Comparison of ENCODE assay signal across 8 cellular contexts in genomic region chr20:23200914-23201313, GRCh38.
DNase-seq lines count a peak whose midpoint lies in the region; TF ChIP-seq lines count a peak whose summit lies in the region.

No MANE protein-coding gene starts in this region.

- POLR2A ChIA-PET in HEK293T (lab: Yijun Ruan, JAX) = interaction anchor here (1.5 to 2.0 kb wide), 2 partner anchors 149 to 150 kb away, joined by 5 to 11 read pairs; partner anchors contain the start of gene THBD
- POLR2A ChIA-PET in SK-N-SH (lab: Yijun Ruan, JAX) = no interaction called here

- TF ChIP-seq CTCF in AG09319 (IDR thresholded peaks at IDR 0.05; ENCODE audit: low read depth, low read length) = peak; percentile 16
- peak; percentile 51 for TF ChIP-seq CTCF in SK-N-SH (IDR thresholded peaks at IDR 0.05)

- 13% methylated on average over 6 of the region's 6 CpGs for WGBS in SK-N-SH (ENCODE audit: low lambda C conversion rate)
- WGBS in iPS DF 6.9 (ENCODE audit: insufficient coverage, insufficient read length) = no CpG with 5 or more reads among the region's 6 CpGs

- CTCF ChIA-PET in HEK293T (lab: Yijun Ruan, JAX) = interaction anchor here (0.7 to 1.4 kb wide), 5 partner anchors 48 to 511 kb away, joined by 3 to 6 read pairs (median 4); no protein-coding TSS in a partner anchor
- CTCF ChIA-PET in SK-N-SH (lab: Yijun Ruan, JAX) = interaction anchor here (1.5 to 2.4 kb wide), 2 partner anchors 34 to 509 kb away, joined by 3 to 10 read pairs; no protein-coding TSS in a partner anchor

- H3K9me3 Mint-ChIP-seq in activated T-helper 1 cell treated with anti-CD3 and anti-CD28 coated beads, Interleukin-12 subunit alpha, Interleukin-12 subunit beta, Interleukin-2, Interleukin-4 antibody, amounts not matched to agents 30 ng/mL and 10 ng/mL and 1 ng/mL, durations not matched to agents 14 hours and 24 hours and 36 hours = no peaks in the 10 kb centered on the region

- H3K36me3 Mint-ChIP-seq in activated T-helper 1 cell treated with anti-CD3 and anti-CD28 coated beads, Interleukin-12 subunit alpha, Interleukin-12 subunit beta, Interleukin-2, Interleukin-4 antibody, amounts not matched to agents 30 ng/mL and 10 ng/mL and 1 ng/mL, durations not matched to agents 14 hours and 24 hours and 36 hours (ENCODE audit: low read depth) = no peaks in the 10 kb centered on the region

- no peak for TF ChIP-seq EP300 in SK-N-SH (IDR thresholded peaks at IDR 0.05; ENCODE audit: borderline replicate concordance in 1 of 2, low read depth in 1 of 2, low read length in 1 of 2)

- peaks cover 80% of the 10 kb centered on the region for H3K27me3 ChIP-seq in SK-N-SH (ENCODE audit: insufficient read depth)
- no peaks in the 10 kb centered on the region for H3K27me3 ChIP-seq in iPS DF 6.9 (ENCODE audit: control insufficient read depth, insufficient read depth, low read length)

- H3K27ac ChIP-seq in SK-N-SH (ENCODE audit: low read depth in 2 of 2, low read length in 1 of 2) = no peak overlapping the region
- no peak overlapping the region for H3K27ac ChIP-seq in iPS DF 6.9 (ENCODE audit: low read length)

- H3K4me3 ChIP-seq in SK-N-SH (ENCODE audit: low read depth in 2 of 2, low read length in 1 of 2) (no peak overlapping the region), iPS DF 6.9 (ENCODE audit: low read length) (no peak overlapping the region)

- H3K27ac Mint-ChIP-seq in activated T-helper 1 cell treated with anti-CD3 and anti-CD28 coated beads, Interleukin-12 subunit alpha, Interleukin-12 subunit beta, Interleukin-2, Interleukin-4 antibody, amounts not matched to agents 30 ng/mL and 10 ng/mL and 1 ng/mL, durations not matched to agents 14 hours and 24 hours and 36 hours = no peak overlapping the region

- peaks cover 10% of the 10 kb centered on the region for H3K27me3 Mint-ChIP-seq in activated T-helper 1 cell treated with anti-CD3 and anti-CD28 coated beads, Interleukin-12 subunit alpha, Interleukin-12 subunit beta, Interleukin-2, Interleukin-4 antibody, amounts not matched to agents 30 ng/mL and 10 ng/mL and 1 ng/mL, durations not matched to agents 14 hours and 24 hours and 36 hours (ENCODE audit: insufficient read depth)

- no peaks in the 10 kb centered on the region for H3K4me1 ChIP-seq in SK-N-SH (ENCODE audit: control insufficient read depth in 1 of 2, insufficient read depth in 2 of 2, low read depth in 1 of 2, low read length in 1 of 2)
- H3K4me1 ChIP-seq in iPS DF 6.9 (ENCODE audit: control insufficient read depth, insufficient read depth, low read length) = peaks cover 1% of the 10 kb centered on the region; the same call in 1 of the 2 replicates

- H3K4me1 Mint-ChIP-seq in activated T-helper 1 cell treated with anti-CD3 and anti-CD28 coated beads, Interleukin-12 subunit alpha, Interleukin-12 subunit beta, Interleukin-2, Interleukin-4 antibody, amounts not matched to agents 30 ng/mL and 10 ng/mL and 1 ng/mL, durations not matched to agents 14 hours and 24 hours and 36 hours (ENCODE audit: low read depth) = no peaks in the 10 kb centered on the region

- H3K36me3 ChIP-seq in SK-N-SH (replicated peaks in 1 of 2; ENCODE audit: control insufficient read depth in 1 of 2, insufficient read depth in 2 of 2, low read length in 1 of 2) = no peaks in the 10 kb centered on the region
- H3K36me3 ChIP-seq in iPS DF 6.9 (ENCODE audit: control insufficient read depth, insufficient read depth, low read length) = no peaks in the 10 kb centered on the region

- no peaks in the 10 kb centered on the region for H4K20me1 ChIP-seq in SK-N-SH (ENCODE audit: insufficient read depth)

- no peak overlapping the region for H3K9ac ChIP-seq in SK-N-SH

- no peaks in the 10 kb centered on the region for H3F3A ChIP-seq in SK-N-SH (replicated peaks; ENCODE audit: insufficient read depth)

- H3K9me2 ChIP-seq in SK-N-SH = no peaks in the 10 kb centered on the region

- TF ChIP-seq RAD21 in SK-N-SH (IDR thresholded peaks at IDR 0.05; ENCODE audit: low read length) = peak; percentile 46

- no peaks in the 10 kb centered on the region for H3K79me2 ChIP-seq in SK-N-SH (ENCODE audit: insufficient read depth)

- DNase-seq in AG09319 (ENCODE audit: extremely low read depth, low read depth) (no peak), HEK293T (ENCODE audit: extremely low spot score) (peak; percentile 41), SK-N-SH (peak; percentile 16), iPS DF 6.9 (ENCODE audit: low read depth, low spot score) (peak; percentile 43), germinal center (ENCODE audit: low spot score) (no peak)
- no peak for DNase-seq in activated T-cell treated with anti-CD3 and anti-CD28 coated beads, Interleukin-2, amount 50 U/mL, for 1 hour
- DNase-seq in activated T-helper 1 cell treated with anti-CD3 and anti-CD28 coated beads, Interleukin-12 subunit alpha, Interleukin-12 subunit beta, Interleukin-2, Interleukin-4 antibody, amounts not matched to agents 30 ng/mL and 10 ng/mL and 1 ng/mL, durations not matched to agents 14 hours and 24 hours and 36 hours (ENCODE audit: low spot score) = no peak
- DNase-seq in stimulated activated CD4-positive, alpha-beta T cell treated with anti-CD3 and anti-CD28 coated beads, Interleukin-4, amount 100 ng/mL, for 1 hour = no peak

- no peak overlapping the region for H3K4me3 Mint-ChIP-seq in activated T-helper 1 cell treated with anti-CD3 and anti-CD28 coated beads, Interleukin-12 subunit alpha, Interleukin-12 subunit beta, Interleukin-2, Interleukin-4 antibody, amounts not matched to agents 30 ng/mL and 10 ng/mL and 1 ng/mL, durations not matched to agents 14 hours and 24 hours and 36 hours

- H3K9me3 ChIP-seq in SK-N-SH (no peaks in the 10 kb centered on the region), iPS DF 6.9 (ENCODE audit: control insufficient read depth, insufficient read depth, low read length) (no peaks in the 10 kb centered on the region)

- no peak overlapping the region for H3K4me2 ChIP-seq in SK-N-SH

- intact Hi-C loops in activated T-helper 1 cell treated with anti-CD3 and anti-CD28 coated beads, Interleukin-12 subunit alpha, Interleukin-12 subunit beta, Interleukin-2, Interleukin-4 antibody, amounts not matched to agents 30 ng/mL and 10 ng/mL and 1 ng/mL, durations not matched to agents 14 hours and 24 hours and 36 hours (cut with micrococcal nuclease) = no loop called here

- H2AFZ ChIP-seq in SK-N-SH (ENCODE audit: low read depth) = no peak overlapping the region

TF ChIP-seq in HEK293T, 16 proteins besides CTCF, POLR2A, EP300 and RAD21:
- no peak for TF ChIP-seq SUZ12 (IDR thresholded peaks at IDR 0.05)
- TF ChIP-seq ZNF384 (IDR thresholded peaks at IDR 0.05) = no peak
- no peak for TF ChIP-seq TARDBP (IDR thresholded peaks at IDR 0.05)
- TF ChIP-seq ARNT (IDR thresholded peaks at IDR 0.05) = no peak
- no peak for TF ChIP-seq HDGF (IDR thresholded peaks at IDR 0.05; ENCODE audit: borderline replicate concordance)
- no peak for TF ChIP-seq FOXK2 (IDR thresholded peaks at IDR 0.05)
- TF ChIP-seq ELF4 (IDR thresholded peaks at IDR 0.05) = no peak
- TF ChIP-seq LEF1 (IDR thresholded peaks at IDR 0.05; ENCODE audit: borderline replicate concordance) = no peak
- TF ChIP-seq BHLHE40 (IDR thresholded peaks at IDR 0.05; ENCODE audit: borderline replicate concordance) = no peak
- no peak for TF ChIP-seq L3MBTL2 (conservative IDR thresholded peaks at IDR 0.05)
- TF ChIP-seq SP1 (IDR thresholded peaks at IDR 0.05) = no peak
- TF ChIP-seq FOXA1 (IDR thresholded peaks at IDR 0.05) = no peak
- no peak for TF ChIP-seq PKNOX1 (IDR thresholded peaks at IDR 0.05)
- no peak for TF ChIP-seq CTBP1 (IDR thresholded peaks at IDR 0.05; ENCODE audit: borderline replicate concordance)
- TF ChIP-seq FOXM1 (IDR thresholded peaks at IDR 0.05; ENCODE audit: borderline replicate concordance) = no peak
- TF ChIP-seq NFRKB (IDR thresholded peaks at IDR 0.05) = no peak

TF ChIP-seq in SK-N-SH, 30 proteins besides CTCF, POLR2A, EP300 and RAD21:
- TF ChIP-seq NRF1 (IDR thresholded peaks at IDR 0.05; ENCODE audit: low read depth, low read length) (no peak), SMC3 (IDR thresholded peaks at IDR 0.05; ENCODE audit: low read depth, low read length) (peak; percentile 49), MAX (IDR thresholded peaks at IDR 0.05; ENCODE audit: low read depth) (no peak), TAF1 (IDR thresholded peaks at IDR 0.05; ENCODE audit: borderline replicate concordance, low read depth, low read length) (no peak), FOXM1 (IDR thresholded peaks at IDR 0.05; ENCODE audit: low read depth) (no peak), USF2 (IDR thresholded peaks at IDR 0.05; ENCODE audit: borderline replicate concordance, low read depth, low read length) (no peak)

Comparison
In these comparisons a context has a peak if more than half of its experiments do, and no peak if none do; other contexts are left out.
1. DNase-seq: peak in HEK293T (single experiment), SK-N-SH (single experiment) and iPS DF 6.9 (single experiment); none in AG09319 (single experiment), activated T-cell treated with anti-CD3 and anti-CD28 coated beads, Interleukin-2, amount 50 U/mL, for 1 hour (single experiment), germinal center (single experiment), activated T-helper 1 cell treated with anti-CD3 and anti-CD28 coated beads, Interleukin-12 subunit alpha, Interleukin-12 subunit beta, Interleukin-2, Interleukin-4 antibody, amounts not matched to agents 30 ng/mL and 10 ng/mL and 1 ng/mL, durations not matched to agents 14 hours and 24 hours and 36 hours (single experiment) and stimulated activated CD4-positive, alpha-beta T cell treated with anti-CD3 and anti-CD28 coated beads, Interleukin-4, amount 100 ng/mL, for 1 hour (single experiment).